Comparison of ENCODE assay signal across 22 cellular contexts in genomic region chr16:27561216-27561615, GRCh38.
"Had no signal": no experiment of that assay in that cellular context is flagged by ENCODE, and none has a peak within 500 bp of the region (broad histone marks: within the 10 kb centered on the region; RNA-seq: fewer than 3 reads in every experiment).

No MANE protein-coding gene starts in this region.

- H3K4me3 ChIP-seq: adrenal gland, testis had no signal

- H3K9me3 ChIP-seq: adrenal gland, testis had no signal

- H3K36me3 ChIP-seq: adrenal gland, brain microvascular endothelial cell had no signal

- H3K27me3 ChIP-seq: adrenal gland, brain microvascular endothelial cell, testis had no signal

- H3K27ac ChIP-seq: adrenal gland, brain microvascular endothelial cell, testis had no signal

- H3K4me1 ChIP-seq: adrenal gland, testis had no signal

- DNase-seq: activated CD4-positive, alpha-beta T cell treated with anti-CD3 and anti-CD28 coated beads for 4 hours; activated CD4-positive, alpha-beta T cell treated with anti-CD3 and anti-CD28 coated beads, Interleukin-2, amount 50 U/mL, for 4 hours; activated CD8-positive, alpha-beta memory T cell treated with anti-CD3 and anti-CD28 coated beads for 24 hours; activated CD8-positive, alpha-beta memory T cell treated with anti-CD3 and anti-CD28 coated beads, Interleukin-2, amount 50 U/mL, for 4 hours; activated effector memory CD4-positive, alpha-beta T cell treated with anti-CD3 and anti-CD28 coated beads, Interleukin-2, amount 50 U/mL, for 16 hours; activated naive CD4-positive, alpha-beta T cell treated with anti-CD3 and anti-CD28 coated beads for 36 hours; activated naive CD8-positive, alpha-beta T cell treated with anti-CD3 and anti-CD28 coated beads for 36 hours; activated T-cell treated with anti-CD3 and anti-CD28 coated beads, Interleukin-2, amount 50 U/mL, for 1 hour; adrenal gland; aorta; brain microvascular endothelial cell; caudate nucleus; effector CD4-positive, alpha-beta T cell; left cardiac atrium; naive thymus-derived CD4-positive, alpha-beta T cell; occipital lobe; right cardiac atrium; stimulated activated CD4-positive, alpha-beta T cell treated with anti-CD3 and anti-CD28 coated beads, Interleukin-2, amount 100 ng/mL, for 48 hours; stimulated activated naive CD8-positive, alpha-beta T cell treated with anti-CD3 and anti-CD28 coated beads, Interleukin-15, Interleukin-2, amounts not matched to agents 100 U/mL and 50 U/mL, for 24 hours; T-helper 17 cell; testis; trophoblast cell had no signal
